In genomic region chr11:84249344-84250135, GRCh38 we compare ENCODE assay signal across 13 cellular contexts.
DNase-seq lines count a peak whose midpoint lies in the region; ATAC-seq, FAIRE-seq and TF ChIP-seq lines count a peak whose summit lies in the region.
"Had no signal": no experiment of that assay in that cellular context is flagged by ENCODE, and none has a peak within 500 bp of the region (broad histone marks: within the 10 kb centered on the region; RNA-seq: fewer than 3 reads in every experiment).

No MANE protein-coding gene starts in this region.

- POLR2A ChIA-PET in GM10248 (lab: Yijun Ruan, JAX) = no interaction called here
- POLR2A ChIA-PET in activated CD4-positive, alpha-beta memory T cell treated with anti-CD3 and anti-CD28 coated beads for 36 hours (lab: Charles Lee) = no interaction called here

- H3K4me1 Mint-ChIP-seq in activated CD4-positive, alpha-beta memory T cell treated with anti-CD3 and anti-CD28 coated beads for 36 hours (ENCODE audit: low read depth) = no peaks in the 10 kb centered on the region

- H2AFZ ChIP-seq in mammary epithelial cell (ENCODE audit: low read depth, low read length) = no peak overlapping the region

- H3K4me3 Mint-ChIP-seq in activated CD4-positive, alpha-beta memory T cell treated with anti-CD3 and anti-CD28 coated beads for 36 hours = no peak overlapping the region
- H3K4me3 Mint-ChIP-seq: T-helper 1 cell treated with Interleukin-12 subunit alpha and Interleukin-12 subunit beta and Interleukin-4 antibody, amounts not matched to agents 30 μg/mL and 1 μg/mL, for 36 hours had no signal

- H3K9me3 ChIP-seq in mammary epithelial cell (replicated peaks; ENCODE audit: insufficient read depth, low read length) (no peaks in the 10 kb centered on the region), kidney (ENCODE audit: control insufficient read depth in 1 of 2, low read length in 2 of 2) (no peaks in the 10 kb centered on the region), SJCRH30 (replicated peaks) (no peaks in the 10 kb centered on the region)
- H3K9me3 ChIP-seq: pancreas had no signal

- no peak overlapping the region for H3K27ac Mint-ChIP-seq in activated CD4-positive, alpha-beta memory T cell treated with anti-CD3 and anti-CD28 coated beads for 36 hours
- H3K27ac Mint-ChIP-seq: T-helper 1 cell treated with Interleukin-12 subunit alpha and Interleukin-12 subunit beta and Interleukin-4 antibody, amounts not matched to agents 30 μg/mL and 1 μg/mL, for 36 hours had no signal

- no peak for FAIRE-seq in kidney (lab: Jason Lieb, UNC)
- FAIRE-seq: pancreas had no signal

- no peak overlapping the region for H3K4me2 ChIP-seq in mammary epithelial cell (ENCODE audit: insufficient read depth, low read depth, low read length)

- H3K36me3 ChIP-seq in mammary epithelial cell (ENCODE audit: insufficient read depth, low read length) (no peaks in the 10 kb centered on the region), kidney (ENCODE audit: control insufficient read depth in 1 of 2, insufficient read depth in 2 of 2, low read length in 2 of 2) (no peaks in the 10 kb centered on the region), SJCRH30 (no peaks in the 10 kb centered on the region)
- H3K36me3 ChIP-seq: pancreas had no signal

- H3K27me3 Mint-ChIP-seq in activated CD4-positive, alpha-beta memory T cell treated with anti-CD3 and anti-CD28 coated beads for 36 hours = no peaks in the 10 kb centered on the region

- H3K4me1 ChIP-seq in mammary epithelial cell (ENCODE audit: insufficient read depth, low read length) (no peaks in the 10 kb centered on the region), kidney (ENCODE audit: control insufficient read depth in 1 of 2, insufficient read depth in 1 of 2, low read depth in 1 of 2, low read length in 2 of 2) (no peaks in the 10 kb centered on the region), SJCRH30 (no peaks in the 10 kb centered on the region)
- H3K4me1 ChIP-seq: pancreas had no signal

- in situ Hi-C loops in mammary epithelial cell (cut with MboI; ENCODE audit: low sequenced_read_pairs in 2 of 2) = no loop called here

- BruUV-seq in mammary epithelial cell (replicated peaks; lab: Mats Ljungman, UMichigan) = no TSS peak

- DNase-seq in GM10248 (ENCODE audit: extremely low spot score) = no peak
- DNase-seq in GM20000 (ENCODE audit: low spot score) = peak; percentile 3
- DNase-seq in epithelial cell of esophagus (ENCODE audit: low read depth) = peak; percentile 35
- no peak for DNase-seq in mammary epithelial cell
- no peak for DNase-seq in kidney
- DNase-seq in activated CD4-positive, alpha-beta memory T cell treated with anti-CD3 and anti-CD28 coated beads for 36 hours = no peak
- DNase-seq in SJCRH30 = no peak
- DNase-seq: AML-193, cortex of kidney, NCI-H446 treated with DMSO at 0.1 percent for 48 hours, pancreas had no signal

- dilution Hi-C loops in mammary epithelial cell (cut with HindIII; ENCODE audit: low sequenced_read_pairs) = no loop called here

- no peaks in the 10 kb centered on the region for H3K36me3 Mint-ChIP-seq in activated CD4-positive, alpha-beta memory T cell treated with anti-CD3 and anti-CD28 coated beads for 36 hours

- 36% methylated on average over 4 of the region's 4 CpGs for WGBS in mammary epithelial cell (ENCODE audit: low coverage, missing lambda C conversion rate)

- peak; percentile 61 for ATAC-seq in HG03108 (IDR thresholded peaks at IDR 0.05; ENCODE audit: unreplicated experiment)

- CTCF ChIA-PET in GM10248 (lab: Yijun Ruan, JAX) (interaction anchor here (1.3 to 4.8 kb wide), 6 partner anchors 8 to 413 kb away, joined by 3 to 20 read pairs (median 6); no protein-coding TSS in a partner anchor), mammary epithelial cell (lab: Charles Lee; ENCODE audit: low non-redundant PET) (no interaction called here)
- CTCF ChIA-PET in activated CD4-positive, alpha-beta memory T cell treated with anti-CD3 and anti-CD28 coated beads for 36 hours (lab: Charles Lee) = no interaction called here

- H3K79me2 ChIP-seq in mammary epithelial cell (ENCODE audit: insufficient read depth, low read length) = no peaks in the 10 kb centered on the region

- H3K4me3 ChIP-seq in epithelial cell of esophagus (ENCODE audit: low read length) (no peak overlapping the region), mammary epithelial cell (replicated peaks in 1 of 3; ENCODE audit: insufficient read depth in 1 of 3, low read depth in 2 of 3, low read length in 3 of 3) (no peak overlapping the region), kidney (ENCODE audit: low read length in 2 of 2) (no peak overlapping the region), SJCRH30 (no peak overlapping the region)
- H3K4me3 ChIP-seq: pancreas had no signal

- H3K27ac ChIP-seq in mammary epithelial cell (ENCODE audit: insufficient read depth, low read depth, low read length) (no peak overlapping the region), kidney (ENCODE audit: low read depth in 2 of 2, low read length in 2 of 2) (no peak overlapping the region), SJCRH30 (no peak overlapping the region)
- H3K27ac ChIP-seq: pancreas had no signal

- intact Hi-C loops in mammary epithelial cell (cut with micrococcal nuclease) = no loop called here
- intact Hi-C loops in kidney (cut with DNase I) = no loop called here
- intact Hi-C loops in activated CD4-positive, alpha-beta memory T cell treated with anti-CD3 and anti-CD28 coated beads for 36 hours (cut with micrococcal nuclease) = no loop called here

- no peaks in the 10 kb centered on the region for H3K27me3 ChIP-seq in mammary epithelial cell (ENCODE audit: insufficient read depth, low read length)
- H3K27me3 ChIP-seq in SJCRH30 = no peaks in the 10 kb centered on the region
- H3K27me3 ChIP-seq: pancreas had no signal

- TF ChIP-seq CTCF in GM10248 (IDR thresholded peaks at IDR 0.05; ENCODE audit: control extremely low read depth, extremely low read depth, low read depth, missing control alignments) = peak; percentile 4
- TF ChIP-seq CTCF in GM20000 (IDR thresholded peaks at IDR 0.05; ENCODE audit: extremely low read depth, missing control alignments) = no peak
- TF ChIP-seq CTCF in epithelial cell of esophagus (IDR thresholded peaks at IDR 0.05; ENCODE audit: insufficient read depth, low read depth, low read length, missing control alignments) = no peak
- no peak for TF ChIP-seq CTCF in mammary epithelial cell (conservative IDR thresholded peaks at IDR 0.05 in 1 of 2, IDR thresholded peaks at IDR 0.05 in 1 of 2; ENCODE audit: extremely low read depth in 1 of 2, insufficient read depth in 1 of 2, low read depth in 1 of 2, low read length in 2 of 2)
- no peak for TF ChIP-seq CTCF in kidney (IDR thresholded peaks at IDR 0.05; ENCODE audit: borderline replicate concordance, extremely low read depth, insufficient read depth)

- no peaks in the 10 kb centered on the region for H4K20me1 ChIP-seq in mammary epithelial cell (ENCODE audit: insufficient read depth, low read length)

- no peak overlapping the region for H3K9ac ChIP-seq in mammary epithelial cell (ENCODE audit: insufficient read depth, low read length)
- H3K9ac ChIP-seq in kidney (ENCODE audit: low read length in 2 of 2) = no peak overlapping the region

- H3K9me3 Mint-ChIP-seq in activated CD4-positive, alpha-beta memory T cell treated with anti-CD3 and anti-CD28 coated beads for 36 hours = peaks cover 9% of the 10 kb centered on the region

Comparison
In these comparisons a context has a peak if more than half of its experiments do, and no peak if none do; other contexts are left out.
1. DNase-seq: peak in GM20000 (single experiment) and epithelial cell of esophagus (single experiment); none in GM10248 (single experiment), mammary epithelial cell (single experiment), kidney (single experiment), activated CD4-positive, alpha-beta memory T cell treated with anti-CD3 and anti-CD28 coated beads for 36 hours (single experiment) and SJCRH30 (0 of 2).